In the genomic region with DNA sequence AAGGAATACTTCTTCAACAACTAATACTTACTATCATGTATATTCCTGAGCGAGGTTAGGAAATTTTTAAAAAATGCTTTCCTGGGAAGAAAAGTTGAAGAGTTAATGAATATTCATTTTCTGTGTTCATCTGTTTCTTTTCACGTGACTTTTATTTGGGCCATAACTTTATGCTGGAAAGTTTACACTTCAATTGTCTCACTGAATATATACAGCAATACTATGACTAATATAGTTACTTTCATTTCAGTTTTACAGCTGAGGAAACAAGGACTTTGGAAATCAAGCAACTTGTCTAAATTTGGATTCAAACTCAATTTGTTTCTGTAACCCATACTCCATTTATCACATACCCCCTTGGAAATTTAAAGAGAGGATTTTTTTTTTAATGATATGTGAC, we compare ENCODE assay signal across 24 cellular contexts.
DNase-seq lines count a peak whose midpoint lies in the region; ATAC-seq and TF ChIP-seq lines count a peak whose summit lies in the region.
"Had no signal": no experiment of that assay in that cellular context is flagged by ENCODE, and none has a peak within 500 bp of the region (broad histone marks: within the 10 kb centered on the region; RNA-seq: fewer than 3 reads in every experiment).

No MANE protein-coding gene starts in this region.

- no peaks in the 10 kb centered on the region for H3K27me3 ChIP-seq in breast epithelium
- H3K27me3 ChIP-seq: BE2C, neural progenitor cell, tibial artery had no signal

- H3K27ac ChIP-seq in breast epithelium: no peak overlapping the region
- H3K27ac ChIP-seq in SK-N-MC: no peak overlapping the region
- H3K27ac ChIP-seq: KMS-11, lower lobe of right lung, tibial artery had no signal

- H3K4me3 Mint-ChIP-seq in MCF 10A (ENCODE audit: unreplicated experiment): peak overlapping the region; percentile 58
- H3K4me3 Mint-ChIP-seq: endodermal cell; neural progenitor cell; stimulated activated naive CD8-positive, alpha-beta T cell treated with anti-CD3 and anti-CD28 coated beads, Interleukin-15, amount 100 ng/mL, for 72 hours had no signal

- H3K9me3 ChIP-seq in breast epithelium (no peaks in the 10 kb centered on the region), SK-N-MC (ENCODE audit: low read depth, low read length) (no peaks in the 10 kb centered on the region)
- H3K9me3 ChIP-seq: BE2C, lower lobe of right lung, tibial artery had no signal

- H3K36me3 ChIP-seq in breast epithelium (no peaks in the 10 kb centered on the region), SK-N-MC (ENCODE audit: insufficient read depth, low read length) (no peaks in the 10 kb centered on the region)
- H3K36me3 ChIP-seq: BE2C, lower lobe of right lung, neural progenitor cell, tibial artery had no signal

- no peaks in the 10 kb centered on the region for H3K9me3 Mint-ChIP-seq in MCF 10A (ENCODE audit: unreplicated experiment)
- H3K9me3 Mint-ChIP-seq: endodermal cell, neural progenitor cell had no signal

- H3K36me3 Mint-ChIP-seq in MCF 10A (ENCODE audit: insufficient read depth, unreplicated experiment): no peaks in the 10 kb centered on the region
- H3K36me3 Mint-ChIP-seq: neural progenitor cell had no signal

- DNase-seq in MCF 10A (ENCODE audit: unreplicated experiment) (peak; percentile 9), breast epithelium (ENCODE audit: low spot score in 2 of 2) (no peak), SK-N-MC (ENCODE audit: low read depth, low spot score) (no peak), fibroblast of peridontal ligament (ENCODE audit: extremely low read depth) (peak; percentile 35), NCI-H1417 (lab: John Stamatoyannopoulos, UW) (no peak), DMS53 (lab: John Stamatoyannopoulos, UW) (no peak)
- DNase-seq: activated CD8-positive, alpha-beta memory T cell treated with anti-CD3 and anti-CD28 coated beads for 24 hours; activated naive CD4-positive, alpha-beta T cell treated with Interleukin-2 at 50 U/mL for 16 hours; activated T-cell treated with anti-CD3 and anti-CD28 coated beads, Interleukin-2, amount 50 U/mL, for 48 hours; BE2C; cortex of kidney; endodermal cell; glutamatergic neuron; lower lobe of right lung; NCI-H146; stimulated activated naive CD8-positive, alpha-beta T cell treated with anti-CD3 and anti-CD28 coated beads, Interleukin-15, amount 100 ng/mL, for 72 hours; T-helper 1 cell; tibial artery had no signal

- H3K4me1 ChIP-seq in breast epithelium: no peaks in the 10 kb centered on the region
- H3K4me1 ChIP-seq: BE2C, lower lobe of right lung had no signal

- peak overlapping the region; percentile 61 for H3K27ac Mint-ChIP-seq in MCF 10A (ENCODE audit: low read depth, unreplicated experiment)
- H3K27ac Mint-ChIP-seq: stimulated activated naive CD8-positive, alpha-beta T cell treated with anti-CD3 and anti-CD28 coated beads, Interleukin-15, amount 100 ng/mL, for 72 hours had no signal

- H3K4me1 Mint-ChIP-seq in MCF 10A (ENCODE audit: insufficient read depth, unreplicated experiment): peaks cover 18% of the 10 kb centered on the region

- TF ChIP-seq CTCF in MCF 10A (IDR thresholded peaks at IDR 0.05; ENCODE audit: unreplicated experiment) (no peak), breast epithelium (IDR thresholded peaks at IDR 0.05) (no peak)

- ATAC-seq in HG03442 (IDR thresholded peaks at IDR 0.05; ENCODE audit: unreplicated experiment) (no peak), HG03432 (IDR thresholded peaks at IDR 0.05; ENCODE audit: unreplicated experiment) (no peak)
- ATAC-seq: lower lobe of right lung; Panc1; sciatic nerve; stimulated activated naive CD8-positive, alpha-beta T cell treated with anti-CD3 and anti-CD28 coated beads, Interleukin-15, amount 100 ng/mL, for 72 hours had no signal

- intact Hi-C loops in MCF 10A (cut with micrococcal nuclease) (no loop called here), breast epithelium (cut with DNase I; ENCODE audit: low total_unique reads) (no loop called here)

- BruUV-seq in MCF 10A (replicated peaks; lab: Mats Ljungman, UMichigan): no TSS peak

- H3K27me3 Mint-ChIP-seq in MCF 10A (ENCODE audit: insufficient read depth, unreplicated experiment): no peaks in the 10 kb centered on the region
- H3K27me3 Mint-ChIP-seq: stimulated activated naive CD8-positive, alpha-beta T cell treated with anti-CD3 and anti-CD28 coated beads, Interleukin-15, amount 100 ng/mL, for 72 hours had no signal

- H3K4me3 ChIP-seq in breast epithelium (no peak overlapping the region), SK-N-MC (peak overlapping the region; percentile 40; the same call in 1 of the 2 replicates)
- H3K4me3 ChIP-seq: lower lobe of right lung, neural progenitor cell, tibial artery had no signal

- no peak overlapping the region for H3K9ac ChIP-seq in SK-N-MC (ENCODE audit: insufficient read length)
- H3K9ac ChIP-seq: KMS-11, neural progenitor cell had no signal

- POLR2A ChIA-PET in MCF 10A (lab: Yijun Ruan, JAX): interaction anchor here (0.6 to 1.0 kb wide), 4 partner anchors 16 to 143 kb away, joined by 3 to 5 read pairs (median 3); no protein-coding TSS in a partner anchor

- CTCF ChIA-PET in MCF 10A (lab: Yijun Ruan, JAX): interaction anchor here (0.6 kb wide), 1 partner anchor 100 kb away, joined by 3 read pairs; no protein-coding TSS in a partner anchor

- no peak for TF ChIP-seq POLR2A in breast epithelium (IDR thresholded peaks at IDR 0.05)

Comparison
In these comparisons a context has a peak if more than half of its experiments do, and no peak if none do; other contexts are left out.
1. DNase-seq: peak in MCF 10A (single experiment) and fibroblast of peridontal ligament (single experiment); none in breast epithelium (0 of 2), SK-N-MC (single experiment), NCI-H1417 (0 of 3) and DMS53 (single experiment).